ENCODE assay signal across 37 cellular contexts in the genomic region with DNA sequence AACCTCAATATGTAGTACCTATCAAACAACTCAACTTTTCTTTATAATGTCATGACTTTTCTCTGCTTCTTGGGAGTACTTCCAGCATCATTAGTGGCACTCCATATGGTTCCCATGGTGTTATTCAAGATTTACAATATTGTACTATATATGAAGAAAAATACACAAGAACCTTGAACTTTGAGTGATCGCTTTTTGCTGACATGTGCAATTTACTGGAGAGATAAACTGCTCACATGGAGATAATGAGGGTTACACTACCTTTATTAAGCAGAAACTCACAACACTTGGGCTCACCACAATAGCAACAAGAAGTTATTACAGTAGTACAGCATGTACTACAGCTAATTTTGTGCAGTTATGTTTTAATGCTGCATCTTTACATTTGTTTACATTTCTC.
"Had no signal": no experiment of that assay in that cellular context is flagged by ENCODE, and none has a peak within 500 bp of the region (broad histone marks: within the 10 kb centered on the region; RNA-seq: fewer than 3 reads in every experiment).

No MANE protein-coding gene starts in this region.

- H3K4me1 ChIP-seq: adrenal gland, colonic mucosa had no signal

- H3K4me3 Mint-ChIP-seq: activated B cell treated with CpG ODN at 0.5 μM for 24 hours; activated CD4-positive, alpha-beta memory T cell treated with anti-CD3 and anti-CD28 coated beads for 36 hours; activated CD4-positive, alpha-beta T cell treated with anti-CD3 and anti-CD28 coated beads, Interleukin-2, amount 10 ng/mL, durations not matched to agents 24 days and 14 days; activated CD8-positive, alpha-beta T cell treated with anti-CD3 and anti-CD28 coated beads for 36 hours; activated naive CD4-positive, alpha-beta T cell treated with anti-CD3 and anti-CD28 coated beads for 36 hours; activated naive CD8-positive, alpha-beta T cell treated with anti-CD3 and anti-CD28 coated beads for 36 hours; activated T-cell treated with anti-CD3 and anti-CD28 coated beads, Interleukin-2, amount 50 U/mL, for 4 hours; activated T-helper 1 cell treated with anti-CD3 and anti-CD28 coated beads, Interleukin-12 subunit alpha, Interleukin-12 subunit beta, Interleukin-2, Interleukin-4 antibody, amounts not matched to agents 30 ng/mL and 10 ng/mL and 1 ng/mL, durations not matched to agents 14 hours and 24 hours and 36 hours; activated T-helper 17 cell treated with anti-CD3 and anti-CD28 coated beads, Interleukin-2, amount 50 U/mL, for 72 hours; brain; central memory CD8-positive, alpha-beta T cell; T-helper 1 cell treated with Interleukin-12 subunit alpha and Interleukin-12 subunit beta and Interleukin-4 antibody, amounts not matched to agents 30 μg/mL and 1 μg/mL, for 36 hours; T-helper 2 cell treated with Interferon-gamma antibody and Interleukin-4, amounts not matched to agents 5 μg/mL and 100 μg/mL, for 36 hours had no signal

- FAIRE-seq: bronchial epithelial cell, TTC549 had no signal

- H3K9me3 ChIP-seq: adrenal gland, colonic mucosa had no signal

- H3K36me3 Mint-ChIP-seq: activated CD4-positive, alpha-beta memory T cell treated with anti-CD3 and anti-CD28 coated beads for 36 hours; activated naive CD4-positive, alpha-beta T cell treated with anti-CD3 and anti-CD28 coated beads, Interleukin-2, amount 50 U/mL, for 72 hours; activated naive CD8-positive, alpha-beta T cell treated with anti-CD3 and anti-CD28 coated beads for 36 hours; brain had no signal

- DNase-seq: activated B cell treated with CpG ODN at 0.5 μM for 24 hours; activated CD4-positive, alpha-beta memory T cell treated with anti-CD3 and anti-CD28 coated beads for 36 hours; activated CD4-positive, alpha-beta T cell treated with anti-CD3 and anti-CD28 coated beads for 4 hours; activated CD4-positive, alpha-beta T cell treated with anti-CD3 and anti-CD28 coated beads, Interleukin-2, amount 10 ng/mL, durations not matched to agents 24 days and 14 days; activated CD4-positive, alpha-beta T cell treated with anti-CD3 and anti-CD28 coated beads, Interleukin-2, amount 50 U/mL, for 1 hour; activated CD4-positive, alpha-beta T cell treated with anti-CD3 and anti-CD28 coated beads, Interleukin-2, amount 50 U/mL, for 4 hours; activated CD4-positive, CD25-positive, alpha-beta regulatory T cell treated with anti-CD3 and anti-CD28 coated beads, Interleukin-2, amount 50 U/mL, for 72 hours; activated CD8-positive, alpha-beta memory T cell treated with anti-CD3 and anti-CD28 coated beads, Interleukin-2, amount 50 U/mL, for 4 hours; activated CD8-positive, alpha-beta T cell treated with anti-CD3 and anti-CD28 coated beads for 36 hours; activated effector memory CD4-positive, alpha-beta T cell treated with anti-CD3 and anti-CD28 coated beads, Interleukin-2, amount 50 U/mL, for 16 hours; activated gamma-delta T cell treated with Interleukin-2 at 50 U/mL for 16 hours; activated naive CD4-positive, alpha-beta T cell; activated naive CD4-positive, alpha-beta T cell treated with anti-CD3 and anti-CD28 coated beads for 36 hours; activated naive CD4-positive, alpha-beta T cell treated with anti-CD3 and anti-CD28 coated beads, Interleukin-2, amount 50 U/mL, for 16 hours; activated naive CD8-positive, alpha-beta T cell treated with anti-CD3 and anti-CD28 coated beads for 36 hours; activated T-cell treated with anti-CD3 and anti-CD28 coated beads for 4 hours; activated T-cell treated with anti-CD3 and anti-CD28 coated beads, Interleukin-2, amount 50 U/mL, for 1 hour; activated T-cell treated with anti-CD3 and anti-CD28 coated beads, Interleukin-2, amount 50 U/mL, for 4 hours; adrenal gland; amniotic stem cell; aorta; caudate nucleus; cerebellar nuclear complex; colonic mucosa; T-helper 2 cell; T-helper 9 cell had no signal

- H3K27me3 Mint-ChIP-seq: activated B cell treated with CpG ODN at 0.5 μM for 24 hours; activated CD4-positive, alpha-beta memory T cell treated with anti-CD3 and anti-CD28 coated beads for 36 hours; activated CD4-positive, alpha-beta T cell treated with anti-CD3 and anti-CD28 coated beads, Interleukin-2, amount 10 ng/mL, durations not matched to agents 24 days and 14 days; activated CD8-positive, alpha-beta T cell treated with anti-CD3 and anti-CD28 coated beads for 36 hours; activated naive CD8-positive, alpha-beta T cell treated with anti-CD3 and anti-CD28 coated beads for 36 hours; activated T-helper 17 cell treated with anti-CD3 and anti-CD28 coated beads, Interleukin-2, amount 50 U/mL, for 72 hours; central memory CD8-positive, alpha-beta T cell had no signal

- H3K9me3 Mint-ChIP-seq: activated CD4-positive, alpha-beta T cell treated with anti-CD3 and anti-CD28 coated beads, Interleukin-2, amount 10 ng/mL, durations not matched to agents 24 days and 14 days; activated CD8-positive, alpha-beta T cell treated with anti-CD3 and anti-CD28 coated beads for 36 hours; activated naive CD8-positive, alpha-beta T cell treated with anti-CD3 and anti-CD28 coated beads for 36 hours; activated T-helper 1 cell treated with anti-CD3 and anti-CD28 coated beads, Interleukin-12 subunit alpha, Interleukin-12 subunit beta, Interleukin-2, Interleukin-4 antibody, amounts not matched to agents 30 ng/mL and 10 ng/mL and 1 ng/mL, durations not matched to agents 14 hours and 24 hours and 36 hours had no signal

- H3K36me3 ChIP-seq: adrenal gland, cardiac muscle cell, colonic mucosa had no signal

- ATAC-seq: activated CD8-positive, alpha-beta T cell treated with anti-CD3 and anti-CD28 coated beads for 36 hours; activated naive CD4-positive, alpha-beta T cell treated with anti-CD3 and anti-CD28 coated beads, Interleukin-2, amount 50 U/mL, for 72 hours; activated T-cell treated with anti-CD3 and anti-CD28 coated beads, Interleukin-2, amount 50 U/mL, for 4 hours; activated T-helper 17 cell treated with anti-CD3 and anti-CD28 coated beads, Interleukin-2, amount 50 U/mL, for 72 hours had no signal

- H3K27me3 ChIP-seq: adrenal gland, cardiac muscle cell, colonic mucosa had no signal

- H3K4me3 ChIP-seq: adrenal gland, cardiac muscle cell, colonic mucosa had no signal

- H3K4me1 Mint-ChIP-seq: activated B cell treated with CpG ODN at 0.5 μM for 24 hours; activated CD4-positive, alpha-beta T cell treated with anti-CD3 and anti-CD28 coated beads, Interleukin-2, amount 10 ng/mL, durations not matched to agents 24 days and 14 days; activated naive CD8-positive, alpha-beta T cell treated with anti-CD3 and anti-CD28 coated beads for 36 hours; activated T-helper 17 cell treated with anti-CD3 and anti-CD28 coated beads, Interleukin-2, amount 50 U/mL, for 72 hours; brain; central memory CD8-positive, alpha-beta T cell had no signal

- H3K27ac ChIP-seq: adrenal gland, cardiac muscle cell, colonic mucosa, VCaP had no signal

- H3K27ac Mint-ChIP-seq: activated B cell treated with CpG ODN at 0.5 μM for 24 hours; activated CD4-positive, alpha-beta memory T cell treated with anti-CD3 and anti-CD28 coated beads for 36 hours; activated CD4-positive, alpha-beta T cell treated with anti-CD3 and anti-CD28 coated beads, Interleukin-2, amount 10 ng/mL, durations not matched to agents 24 days and 14 days; activated CD8-positive, alpha-beta T cell treated with anti-CD3 and anti-CD28 coated beads for 36 hours; activated naive CD4-positive, alpha-beta T cell treated with anti-CD3 and anti-CD28 coated beads for 36 hours; activated naive CD4-positive, alpha-beta T cell treated with anti-CD3 and anti-CD28 coated beads, Interleukin-2, amount 50 U/mL, for 72 hours; activated naive CD8-positive, alpha-beta T cell treated with anti-CD3 and anti-CD28 coated beads for 36 hours; activated T-helper 1 cell treated with anti-CD3 and anti-CD28 coated beads, Interleukin-12 subunit alpha, Interleukin-12 subunit beta, Interleukin-2, Interleukin-4 antibody, amounts not matched to agents 30 ng/mL and 10 ng/mL and 1 ng/mL, durations not matched to agents 14 hours and 24 hours and 36 hours; activated T-helper 17 cell treated with anti-CD3 and anti-CD28 coated beads, Interleukin-2, amount 50 U/mL, for 72 hours; brain; T-helper 1 cell treated with Interleukin-12 subunit alpha and Interleukin-12 subunit beta and Interleukin-4 antibody, amounts not matched to agents 30 μg/mL and 1 μg/mL, for 36 hours; T-helper 2 cell treated with Interferon-gamma antibody and Interleukin-4, amounts not matched to agents 5 μg/mL and 100 μg/mL, for 36 hours had no signal
